2 cellular contexts compared by ENCODE assay signal in the genomic region with DNA sequence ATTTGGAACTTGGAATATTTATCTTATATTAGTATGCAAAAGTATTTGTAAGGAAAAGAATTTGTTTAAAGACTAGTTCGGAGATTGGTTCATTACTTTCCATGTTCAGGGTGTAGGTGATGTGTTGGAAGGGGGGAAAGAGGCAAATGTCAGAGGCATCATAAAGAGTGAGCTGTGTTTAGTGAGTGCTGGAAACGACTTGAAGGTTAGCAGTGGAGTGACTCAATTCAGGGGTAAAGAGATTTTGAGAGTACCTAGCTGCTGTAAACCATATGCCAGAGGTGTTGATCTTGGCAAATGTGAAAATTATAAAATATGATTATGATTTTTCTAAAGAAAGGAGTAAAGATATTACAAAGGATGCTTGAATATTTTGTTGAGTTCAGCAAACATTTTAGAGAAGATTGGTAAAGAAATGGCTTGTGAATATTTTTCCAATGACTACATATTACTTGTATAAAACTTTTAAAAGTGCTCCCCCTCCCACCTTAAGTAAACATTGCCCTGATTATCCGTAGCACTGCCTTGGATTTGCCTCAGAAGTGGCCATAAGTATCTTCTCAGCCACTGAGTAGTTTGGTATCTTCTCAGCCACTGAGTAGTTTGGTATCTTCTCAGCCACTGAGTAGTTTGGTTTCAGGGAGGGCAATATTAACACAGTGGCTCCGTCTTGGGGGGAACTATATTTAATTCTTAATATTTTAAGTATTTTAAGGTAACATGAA.
TF ChIP-seq lines count a peak whose summit lies in the region.

No MANE protein-coding gene starts in this region.

TF ChIP-seq in IMR-90, 13 proteins besides CTCF, POLR2A, EP300 and RAD21:
- no peak for TF ChIP-seq CHD1 (IDR thresholded peaks at IDR 0.05; ENCODE audit: low read depth, low read length)
- no peak for TF ChIP-seq NFE2L2 (IDR thresholded peaks at IDR 0.05; ENCODE audit: low read depth, low read length)
- TF ChIP-seq BHLHE40 (IDR thresholded peaks at IDR 0.05; ENCODE audit: low read depth, low read length) = no peak
- no peak for TF ChIP-seq CEBPB (IDR thresholded peaks at IDR 0.05; ENCODE audit: low read depth, low read length)
- no peak for TF ChIP-seq MAFK (IDR thresholded peaks at IDR 0.05; ENCODE audit: low read depth, low read length)
- TF ChIP-seq, protein P1, sequence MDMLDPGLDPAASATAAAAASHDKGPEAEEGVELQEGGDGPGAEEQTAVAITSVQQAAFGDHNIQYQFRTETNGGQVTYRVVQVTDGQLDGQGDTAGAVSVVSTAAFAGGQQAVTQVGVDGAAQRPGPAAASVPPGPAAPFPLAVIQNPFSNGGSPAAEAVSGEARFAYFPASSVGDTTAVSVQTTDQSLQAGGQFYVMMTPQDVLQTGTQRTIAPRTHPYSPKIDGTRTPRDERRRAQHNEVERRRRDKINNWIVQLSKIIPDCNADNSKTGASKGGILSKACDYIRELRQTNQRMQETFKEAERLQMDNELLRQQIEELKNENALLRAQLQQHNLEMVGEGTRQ (IDR thresholded peaks at IDR 0.05; ENCODE audit: low read depth, low read length) = no peak
- no peak for TF ChIP-seq RCOR1 (IDR thresholded peaks at IDR 0.05; ENCODE audit: insufficient replicate concordance, low read length)
- no peak for TF ChIP-seq RFX5 (IDR thresholded peaks at IDR 0.05; ENCODE audit: low read depth, low read length)
- TF ChIP-seq, protein P2, sequence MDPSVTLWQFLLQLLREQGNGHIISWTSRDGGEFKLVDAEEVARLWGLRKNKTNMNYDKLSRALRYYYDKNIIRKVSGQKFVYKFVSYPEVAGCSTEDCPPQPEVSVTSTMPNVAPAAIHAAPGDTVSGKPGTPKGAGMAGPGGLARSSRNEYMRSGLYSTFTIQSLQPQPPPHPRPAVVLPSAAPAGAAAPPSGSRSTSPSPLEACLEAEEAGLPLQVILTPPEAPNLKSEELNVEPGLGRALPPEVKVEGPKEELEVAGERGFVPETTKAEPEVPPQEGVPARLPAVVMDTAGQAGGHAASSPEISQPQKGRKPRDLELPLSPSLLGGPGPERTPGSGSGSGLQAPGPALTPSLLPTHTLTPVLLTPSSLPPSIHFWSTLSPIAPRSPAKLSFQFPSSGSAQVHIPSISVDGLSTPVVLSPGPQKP (IDR thresholded peaks at IDR 0.05; ENCODE audit: borderline replicate concordance, low read depth, low read length) = no peak
- no peak for TF ChIP-seq MXI1 (IDR thresholded peaks at IDR 0.05; ENCODE audit: borderline replicate concordance, low read depth, low read length)
- TF ChIP-seq FOS (IDR thresholded peaks at IDR 0.05; ENCODE audit: low read depth, low read length) = no peak
- no peak for TF ChIP-seq MAZ (IDR thresholded peaks at IDR 0.05; ENCODE audit: borderline replicate concordance, low read depth, low read length)
- TF ChIP-seq SMC3 (IDR thresholded peaks at IDR 0.05; ENCODE audit: low read depth, low read length) = no peak

TF ChIP-seq in WTC11, 78 proteins besides CTCF, POLR2A, EP300 and RAD21:
- TF ChIP-seq, protein P3, sequence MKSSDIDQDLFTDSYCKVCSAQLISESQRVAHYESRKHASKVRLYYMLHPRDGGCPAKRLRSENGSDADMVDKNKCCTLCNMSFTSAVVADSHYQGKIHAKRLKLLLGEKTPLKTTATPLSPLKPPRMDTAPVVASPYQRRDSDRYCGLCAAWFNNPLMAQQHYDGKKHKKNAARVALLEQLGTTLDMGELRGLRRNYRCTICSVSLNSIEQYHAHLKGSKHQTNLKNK (CRISPR knock-in tag; IDR thresholded peaks at IDR 0.05) = no peak
- TF ChIP-seq, protein P4, sequence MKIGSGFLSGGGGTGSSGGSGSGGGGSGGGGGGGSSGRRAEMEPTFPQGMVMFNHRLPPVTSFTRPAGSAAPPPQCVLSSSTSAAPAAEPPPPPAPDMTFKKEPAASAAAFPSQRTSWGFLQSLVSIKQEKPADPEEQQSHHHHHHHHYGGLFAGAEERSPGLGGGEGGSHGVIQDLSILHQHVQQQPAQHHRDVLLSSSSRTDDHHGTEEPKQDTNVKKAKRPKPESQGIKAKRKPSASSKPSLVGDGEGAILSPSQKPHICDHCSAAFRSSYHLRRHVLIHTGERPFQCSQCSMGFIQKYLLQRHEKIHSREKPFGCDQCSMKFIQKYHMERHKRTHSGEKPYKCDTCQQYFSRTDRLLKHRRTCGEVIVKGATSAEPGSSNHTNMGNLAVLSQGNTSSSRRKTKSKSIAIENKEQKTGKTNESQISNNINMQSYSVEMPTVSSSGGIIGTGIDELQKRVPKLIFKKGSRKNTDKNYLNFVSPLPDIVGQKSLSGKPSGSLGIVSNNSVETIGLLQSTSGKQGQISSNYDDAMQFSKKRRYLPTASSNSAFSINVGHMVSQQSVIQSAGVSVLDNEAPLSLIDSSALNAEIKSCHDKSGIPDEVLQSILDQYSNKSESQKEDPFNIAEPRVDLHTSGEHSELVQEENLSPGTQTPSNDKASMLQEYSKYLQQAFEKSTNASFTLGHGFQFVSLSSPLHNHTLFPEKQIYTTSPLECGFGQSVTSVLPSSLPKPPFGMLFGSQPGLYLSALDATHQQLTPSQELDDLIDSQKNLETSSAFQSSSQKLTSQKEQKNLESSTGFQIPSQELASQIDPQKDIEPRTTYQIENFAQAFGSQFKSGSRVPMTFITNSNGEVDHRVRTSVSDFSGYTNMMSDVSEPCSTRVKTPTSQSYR (CRISPR knock-in tag; IDR thresholded peaks at IDR 0.05) = no peak
- peak; percentile 85; the same call in 1 of the 2 replicates for TF ChIP-seq HMGA2 (CRISPR knock-in tag; IDR thresholded peaks at IDR 0.05)
